14 cellular contexts compared by ENCODE assay signal in genomic region chr7:68063171-68063570, GRCh38.
A peak's percentile ranks its signal among the peaks of the same experiment; 100 is the strongest.
DNase-seq lines count a peak whose midpoint lies in the region; ATAC-seq, FAIRE-seq and TF ChIP-seq lines count a peak whose summit lies in the region.
"Had no signal": no experiment of that assay in that cellular context is flagged by ENCODE, and none has a peak within 500 bp of the region (broad histone marks: within the 10 kb centered on the region; RNA-seq: fewer than 3 reads in every experiment).

No MANE protein-coding gene starts in this region.

- TF ChIP-seq CTCF in D721Med (IDR thresholded peaks at IDR 0.05; ENCODE audit: insufficient read depth, missing control alignments) (peak; percentile 48), ascending aorta (IDR thresholded peaks at IDR 0.05) (peak in 2 of 3 experiments; percentile 7 to 21), liver (IDR thresholded peaks at IDR 0.05; ENCODE audit: low read depth, low read length, missing input control) (peak; percentile 26)

- peak; percentile 38 to 64 for TF ChIP-seq RAD21 in liver (IDR thresholded peaks at IDR 0.05)

- ATAC-seq in GM18873 (IDR thresholded peaks at IDR 0.05; ENCODE audit: low FRiP score, unreplicated experiment) = no peak
- ATAC-seq in HG03095 (IDR thresholded peaks at IDR 0.05; ENCODE audit: unreplicated experiment) = no peak
- ATAC-seq: mucosa of descending colon had no signal

- H3K9ac ChIP-seq in liver (ENCODE audit: low read depth in 1 of 2, low read length in 2 of 2) = no peak overlapping the region

- WGBS in liver = 79% methylated on average over 6 of the region's 6 CpGs

- no peak for FAIRE-seq in D721Med (lab: Jason Lieb, UNC)

- intact Hi-C loops in ascending aorta (cut with DNase I) = no loop called here

- no peaks in the 10 kb centered on the region for H3K27me3 ChIP-seq in ascending aorta
- no peaks in the 10 kb centered on the region for H3K27me3 ChIP-seq in liver (ENCODE audit: control insufficient read depth in 4 of 4, insufficient read depth in 4 of 4, low read length in 3 of 4)
- H3K27me3 ChIP-seq: breast epithelium had no signal

- H3K27ac ChIP-seq in ascending aorta (no peak overlapping the region), liver (ENCODE audit: low read depth in 1 of 2, low read length in 2 of 2) (no peak overlapping the region)
- H3K27ac ChIP-seq: breast epithelium, stomach had no signal

- DNase-seq in D721Med (ENCODE audit: insufficient read length, low spot score) (no peak), HT-29 (ENCODE audit: low spot score) (peak; percentile 25), ascending aorta (ENCODE audit: low spot score in 2 of 2) (no peak), NCI-H526 treated with DMSO at 0.1 percent for 48 hours (lab: John Stamatoyannopoulos, UW) (no peak)
- no peak for DNase-seq in stimulated activated CD4-positive, alpha-beta T cell treated with anti-CD3 and anti-CD28 coated beads, Interleukin-1b, Interleukin-23, amount 100 ng/mL, for 48 hours
- DNase-seq: DMS79; mucosa of descending colon; NCI-H510A; stimulated activated CD4-positive, alpha-beta T cell treated with anti-CD3 and anti-CD28 coated beads, Interleukin-12 subunit alpha, Interleukin-12 subunit beta, amount 100 ng/mL, for 4 hours; stomach had no signal

- H3K9me3 ChIP-seq in ascending aorta = no peaks in the 10 kb centered on the region
- no peaks in the 10 kb centered on the region for H3K9me3 ChIP-seq in liver (ENCODE audit: control insufficient read depth in 4 of 4, low read length in 3 of 4)
- H3K9me3 ChIP-seq: breast epithelium, stomach had no signal

- H3K36me3 ChIP-seq in ascending aorta (no peaks in the 10 kb centered on the region), liver (ENCODE audit: control insufficient read depth in 4 of 4, insufficient read depth in 3 of 4, low read depth in 1 of 4, low read length in 3 of 4) (no peaks in the 10 kb centered on the region)
- H3K36me3 ChIP-seq: breast epithelium, stomach had no signal

- H3K4me1 ChIP-seq in ascending aorta (no peaks in the 10 kb centered on the region), liver (ENCODE audit: control insufficient read depth in 4 of 4, insufficient read depth in 4 of 4, low read length in 3 of 4) (no peaks in the 10 kb centered on the region)
- H3K4me1 ChIP-seq: breast epithelium, stomach had no signal

- H3K4me3 ChIP-seq in ascending aorta = no peak overlapping the region
- H3K4me3 ChIP-seq in liver (ENCODE audit: low read depth in 1 of 3, low read length in 3 of 3) = no peak overlapping the region
- H3K4me3 ChIP-seq: breast epithelium, mucosa of descending colon, stomach had no signal

TF ChIP-seq in liver, 16 proteins besides CTCF, POLR2A, EP300 and RAD21:
- no peak for TF ChIP-seq MAX (IDR thresholded peaks at IDR 0.05)
- no peak for TF ChIP-seq EGR1 (IDR thresholded peaks at IDR 0.05; ENCODE audit: low read depth in 2 of 2)
- TF ChIP-seq JUND (IDR thresholded peaks at IDR 0.05) = no peak
- no peak for TF ChIP-seq GABPA (IDR thresholded peaks at IDR 0.05 in 1 of 2, conservative IDR thresholded peaks at IDR 0.05 in 1 of 2)
- no peak for TF ChIP-seq REST (IDR thresholded peaks at IDR 0.05)
- TF ChIP-seq SP1 (IDR thresholded peaks at IDR 0.05) = no peak
- TF ChIP-seq HNF4G (IDR thresholded peaks at IDR 0.05) = no peak
- no peak for TF ChIP-seq FOXA2 (IDR thresholded peaks at IDR 0.05)
- TF ChIP-seq HNF4A (conservative IDR thresholded peaks at IDR 0.05) = no peak
- no peak for TF ChIP-seq YY1 (IDR thresholded peaks at IDR 0.05)
- TF ChIP-seq FOXA1 (IDR thresholded peaks at IDR 0.05) = no peak
- TF ChIP-seq NR2F2 (IDR thresholded peaks at IDR 0.05) = no peak
TF ChIP-seq in liver: peak in this region for 0.
